Comparison of ENCODE assay signal across 7 cellular contexts in the genomic region with DNA sequence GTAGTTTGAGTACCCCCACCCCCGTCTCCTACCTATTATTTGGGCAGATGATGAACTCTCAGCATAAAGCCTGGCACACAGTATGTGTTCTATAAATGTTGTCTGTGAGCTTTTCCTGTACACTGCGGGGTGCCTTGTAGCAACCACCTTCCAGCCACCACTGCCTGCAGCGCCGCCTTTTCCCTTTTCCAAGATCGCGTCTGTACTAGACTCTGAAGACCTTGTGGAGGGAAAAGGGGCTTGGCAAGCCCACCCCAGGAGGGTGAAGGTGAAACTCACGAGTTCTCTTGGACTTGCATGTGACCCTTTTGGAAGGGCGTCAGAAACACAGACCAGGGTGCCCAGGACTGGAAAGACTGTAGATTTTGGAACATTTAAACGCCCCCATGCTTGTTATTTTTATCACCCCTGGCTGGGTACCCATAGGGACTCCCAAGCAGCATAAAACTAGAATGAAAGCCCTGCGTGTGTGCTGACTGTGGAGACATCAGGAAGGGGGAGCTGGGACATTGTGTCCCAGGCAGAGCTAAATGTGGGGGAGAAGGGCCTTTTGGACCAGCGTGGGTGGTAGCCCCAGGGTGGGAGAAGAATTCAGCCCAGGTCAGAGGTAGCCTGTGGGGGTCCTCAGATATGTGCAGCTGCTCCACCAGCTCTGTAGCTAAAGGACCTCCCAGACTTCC. TPM values are rescaled to one million over a fixed set of nuclear protein-coding genes. Genes with fewer than 3 reads are reported as not detected.
DNase-seq lines count a peak whose midpoint lies in the region; ATAC-seq lines count a peak whose summit lies in the region.

No MANE protein-coding gene starts in this region.

- H3K27me3 ChIP-seq in iPS-18a (ENCODE audit: control insufficient read depth, insufficient read depth, low read length), result no peaks in the 10 kb centered on the region

- H3K27ac ChIP-seq in iPS-18a (ENCODE audit: low read length), result no peak overlapping the region

- no peak for DNase-seq in activated T-helper 2 cell treated with anti-CD3 and anti-CD28 coated beads, Interferon-gamma antibody, Interleukin-2, Interleukin-4, amounts not matched to agents 10 μg/mL and 5 μg/mL and 100 μg/mL, durations not matched to agents 14 hours and 24 hours and 36 hours (ENCODE audit: low spot score)
- DNase-seq in stimulated activated naive B cell treated with anti-CD40 and anti-IgM and Interleukin-4, amounts not matched to agents 10 μg/mL and 1 μg/mL and 100 μg/mL, for 72 hours, result no peak
- DNase-seq in germinal center (ENCODE audit: low spot score) (no peak), NCI-H1092 treated with DMSO at 0.1 percent for 48 hours (lab: John Stamatoyannopoulos, UW) (no peak)

- ATAC-seq in HG03045 (IDR thresholded peaks at IDR 0.05; ENCODE audit: unreplicated experiment) (peak; percentile 1), HG03378 (IDR thresholded peaks at IDR 0.05; ENCODE audit: unreplicated experiment) (no peak)
- no peak for ATAC-seq in stimulated activated naive B cell treated with anti-CD40 and anti-IgM and Interleukin-4, amounts not matched to agents 10 μg/mL and 1 μg/mL and 100 μg/mL, for 72 hours (replicated peaks)

- H3K36me3 Mint-ChIP-seq in activated T-helper 2 cell treated with anti-CD3 and anti-CD28 coated beads, Interferon-gamma antibody, Interleukin-2, Interleukin-4, amounts not matched to agents 10 μg/mL and 5 μg/mL and 100 μg/mL, durations not matched to agents 14 hours and 24 hours and 36 hours (ENCODE audit: low read depth), result peaks cover 51% of the 10 kb centered on the region
- H3K36me3 Mint-ChIP-seq in stimulated activated naive B cell treated with anti-CD40 and anti-IgM and Interleukin-4, amounts not matched to agents 10 μg/mL and 1 μg/mL and 100 μg/mL, for 72 hours, result peaks cover 30 to 56% of the 10 kb centered on the region in 2 donors

- H3K9me3 ChIP-seq in iPS-18a (ENCODE audit: control insufficient read depth, low read depth, low read length), result no peaks in the 10 kb centered on the region

- peaks cover 23% of the 10 kb centered on the region for H3K36me3 ChIP-seq in iPS-18a (ENCODE audit: control insufficient read depth, low read depth, low read length)

- peak overlapping the region; percentile 56 for H3K9ac ChIP-seq in iPS-18a (ENCODE audit: low read length)

- peaks cover 41% of the 10 kb centered on the region for H3K4me1 Mint-ChIP-seq in activated T-helper 2 cell treated with anti-CD3 and anti-CD28 coated beads, Interferon-gamma antibody, Interleukin-2, Interleukin-4, amounts not matched to agents 10 μg/mL and 5 μg/mL and 100 μg/mL, durations not matched to agents 14 hours and 24 hours and 36 hours (ENCODE audit: low read depth)
- peaks cover 30 to 56% of the 10 kb centered on the region in 2 donors for H3K4me1 Mint-ChIP-seq in stimulated activated naive B cell treated with anti-CD40 and anti-IgM and Interleukin-4, amounts not matched to agents 10 μg/mL and 1 μg/mL and 100 μg/mL, for 72 hours

- H3K27me3 Mint-ChIP-seq in activated T-helper 2 cell treated with anti-CD3 and anti-CD28 coated beads, Interferon-gamma antibody, Interleukin-2, Interleukin-4, amounts not matched to agents 10 μg/mL and 5 μg/mL and 100 μg/mL, durations not matched to agents 14 hours and 24 hours and 36 hours (ENCODE audit: low read depth), result no peaks in the 10 kb centered on the region
- H3K27me3 Mint-ChIP-seq in stimulated activated naive B cell treated with anti-CD40 and anti-IgM and Interleukin-4, amounts not matched to agents 10 μg/mL and 1 μg/mL and 100 μg/mL, for 72 hours, result no peaks in the 10 kb centered on the region

- intact Hi-C loops in activated T-helper 2 cell treated with anti-CD3 and anti-CD28 coated beads, Interferon-gamma antibody, Interleukin-2, Interleukin-4, amounts not matched to agents 10 μg/mL and 5 μg/mL and 100 μg/mL, durations not matched to agents 14 hours and 24 hours and 36 hours (cut with micrococcal nuclease), result loop anchor here (1.0 to 5.0 kb wide), 5 partner anchors 9 to 599 kb away; partner anchors contain the start of genes BAK1, CUTA, ITPR3 and ZBTB9

- H3K27ac Mint-ChIP-seq in activated T-helper 2 cell treated with anti-CD3 and anti-CD28 coated beads, Interferon-gamma antibody, Interleukin-2, Interleukin-4, amounts not matched to agents 10 μg/mL and 5 μg/mL and 100 μg/mL, durations not matched to agents 14 hours and 24 hours and 36 hours, result peak overlapping the region; percentile 99
- peak overlapping the region; percentile 99 for H3K27ac Mint-ChIP-seq in stimulated activated naive B cell treated with anti-CD40 and anti-IgM and Interleukin-4, amounts not matched to agents 10 μg/mL and 1 μg/mL and 100 μg/mL, for 72 hours

- H3K4me3 Mint-ChIP-seq in activated T-helper 2 cell treated with anti-CD3 and anti-CD28 coated beads, Interferon-gamma antibody, Interleukin-2, Interleukin-4, amounts not matched to agents 10 μg/mL and 5 μg/mL and 100 μg/mL, durations not matched to agents 14 hours and 24 hours and 36 hours (ENCODE audit: low read depth), result peak overlapping the region; percentile 85
- peak overlapping the region; percentile 87 to 95 for H3K4me3 Mint-ChIP-seq in stimulated activated naive B cell treated with anti-CD40 and anti-IgM and Interleukin-4, amounts not matched to agents 10 μg/mL and 1 μg/mL and 100 μg/mL, for 72 hours

- peaks cover 7% of the 10 kb centered on the region for H3K4me1 ChIP-seq in iPS-18a (ENCODE audit: control insufficient read depth, low read depth, low read length)

- no peaks in the 10 kb centered on the region for H3K9me3 Mint-ChIP-seq in activated T-helper 2 cell treated with anti-CD3 and anti-CD28 coated beads, Interferon-gamma antibody, Interleukin-2, Interleukin-4, amounts not matched to agents 10 μg/mL and 5 μg/mL and 100 μg/mL, durations not matched to agents 14 hours and 24 hours and 36 hours
- no peaks in the 10 kb centered on the region for H3K9me3 Mint-ChIP-seq in stimulated activated naive B cell treated with anti-CD40 and anti-IgM and Interleukin-4, amounts not matched to agents 10 μg/mL and 1 μg/mL and 100 μg/mL, for 72 hours

- H3K4me3 ChIP-seq in iPS-18a (ENCODE audit: low read length), result peak overlapping the region; percentile 84

RNA-seq across cellular contexts. Expression of gene BAK1, which starts 8.3 kb away (rescaled TPM):
- total RNA-seq in activated T-helper 2 cell treated with anti-CD3 and anti-CD28 coated beads, Interferon-gamma antibody, Interleukin-2, Interleukin-4, amounts not matched to agents 10 μg/mL and 5 μg/mL and 100 μg/mL, durations not matched to agents 14 hours and 24 hours and 36 hours, result 53.2 and 53.4 TPM in 2 replicates

RNA-seq across cellular contexts. Expression of gene ITPR3, which starts 49.3 kb away (rescaled TPM):
- 40.7 and 41.7 TPM in 2 replicates for total RNA-seq in activated T-helper 2 cell treated with anti-CD3 and anti-CD28 coated beads, Interferon-gamma antibody, Interleukin-2, Interleukin-4, amounts not matched to agents 10 μg/mL and 5 μg/mL and 100 μg/mL, durations not matched to agents 14 hours and 24 hours and 36 hours
